In the genomic region with DNA sequence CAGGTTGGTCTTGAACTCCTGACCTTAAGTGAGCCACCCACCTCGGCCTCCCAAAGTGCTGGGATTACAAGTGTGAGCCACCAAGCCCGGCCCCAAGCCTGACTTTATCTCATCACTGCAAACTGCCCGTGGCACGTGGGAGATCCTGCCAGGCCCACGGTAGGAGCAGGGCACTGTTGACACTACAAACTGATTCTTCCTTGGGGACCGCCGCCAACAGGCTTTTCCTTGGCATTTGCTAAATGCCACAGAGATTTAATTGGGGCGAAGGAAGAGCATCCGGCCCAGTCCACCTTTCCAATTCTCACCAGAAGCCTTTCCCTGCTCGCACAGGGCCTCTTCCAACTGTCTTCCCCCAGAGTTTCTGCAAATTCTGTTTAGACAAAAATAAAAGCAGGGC, we compare ENCODE assay signal across 1 cellular context.
A peak's percentile ranks its signal among the peaks of the same experiment; 100 is the strongest.
TF ChIP-seq lines count a peak whose summit lies in the region.

No MANE protein-coding gene starts in this region.

TF ChIP-seq in HepG2, 621 proteins besides CTCF, POLR2A, EP300 and RAD21:
- TF ChIP-seq ZNF136 (CRISPR knock-in tag; IDR thresholded peaks at IDR 0.05; ENCODE audit: low read depth), result no peak
- 0 out of 2 replicates have a peak, but pooled peaks have one; percentile 12 for TF ChIP-seq PITX1 (CRISPR knock-in tag; IDR thresholded peaks at IDR 0.05)
- no peak for TF ChIP-seq MYPOP (CRISPR knock-in tag; IDR thresholded peaks at IDR 0.05)
- no peak for TF ChIP-seq NR2F6 (IDR thresholded peaks at IDR 0.05)
- TF ChIP-seq NR2F6 (CRISPR knock-in tag; IDR thresholded peaks at IDR 0.05), result no peak
- TF ChIP-seq FLYWCH1 (CRISPR knock-in tag; IDR thresholded peaks at IDR 0.05), result no peak
- 0 out of 2 replicates have a peak, but pooled peaks have one; percentile 35 for TF ChIP-seq HNRNPL (IDR thresholded peaks at IDR 0.05; ENCODE audit: low read depth, low read length)
- TF ChIP-seq, protein P1, sequence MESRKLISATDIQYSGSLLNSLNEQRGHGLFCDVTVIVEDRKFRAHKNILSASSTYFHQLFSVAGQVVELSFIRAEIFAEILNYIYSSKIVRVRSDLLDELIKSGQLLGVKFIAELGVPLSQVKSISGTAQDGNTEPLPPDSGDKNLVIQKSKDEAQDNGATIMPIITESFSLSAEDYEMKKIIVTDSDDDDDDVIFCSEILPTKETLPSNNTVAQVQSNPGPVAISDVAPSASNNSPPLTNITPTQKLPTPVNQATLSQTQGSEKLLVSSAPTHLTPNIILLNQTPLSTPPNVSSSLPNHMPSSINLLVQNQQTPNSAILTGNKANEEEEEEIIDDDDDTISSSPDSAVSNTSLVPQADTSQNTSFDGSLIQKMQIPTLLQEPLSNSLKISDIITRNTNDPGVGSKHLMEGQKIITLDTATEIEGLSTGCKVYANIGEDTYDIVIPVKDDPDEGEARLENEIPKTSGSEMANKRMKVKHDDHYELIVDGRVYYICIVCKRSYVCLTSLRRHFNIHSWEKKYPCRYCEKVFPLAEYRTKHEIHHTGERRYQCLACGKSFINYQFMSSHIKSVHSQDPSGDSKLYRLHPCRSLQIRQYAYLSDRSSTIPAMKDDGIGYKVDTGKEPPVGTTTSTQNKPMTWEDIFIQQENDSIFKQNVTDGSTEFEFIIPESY (CRISPR knock-in tag; IDR thresholded peaks at IDR 0.05), result peak; percentile 19; the same call in 1 of the 2 replicates
- TF ChIP-seq, protein P2, sequence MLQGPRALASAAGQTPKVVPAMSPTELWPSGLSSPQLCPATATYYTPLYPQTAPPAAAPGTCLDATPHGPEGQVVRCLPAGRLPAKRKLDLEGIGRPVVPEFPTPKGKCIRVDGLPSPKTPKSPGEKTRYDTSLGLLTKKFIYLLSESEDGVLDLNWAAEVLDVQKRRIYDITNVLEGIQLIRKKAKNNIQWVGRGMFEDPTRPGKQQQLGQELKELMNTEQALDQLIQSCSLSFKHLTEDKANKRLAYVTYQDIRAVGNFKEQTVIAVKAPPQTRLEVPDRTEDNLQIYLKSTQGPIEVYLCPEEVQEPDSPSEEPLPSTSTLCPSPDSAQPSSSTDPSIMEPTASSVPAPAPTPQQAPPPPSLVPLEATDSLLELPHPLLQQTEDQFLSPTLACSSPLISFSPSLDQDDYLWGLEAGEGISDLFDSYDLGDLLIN (CRISPR knock-in tag; IDR thresholded peaks at IDR 0.05; ENCODE audit: borderline replicate concordance), result no peak
